17 cellular contexts compared by ENCODE assay signal in the genomic region with DNA sequence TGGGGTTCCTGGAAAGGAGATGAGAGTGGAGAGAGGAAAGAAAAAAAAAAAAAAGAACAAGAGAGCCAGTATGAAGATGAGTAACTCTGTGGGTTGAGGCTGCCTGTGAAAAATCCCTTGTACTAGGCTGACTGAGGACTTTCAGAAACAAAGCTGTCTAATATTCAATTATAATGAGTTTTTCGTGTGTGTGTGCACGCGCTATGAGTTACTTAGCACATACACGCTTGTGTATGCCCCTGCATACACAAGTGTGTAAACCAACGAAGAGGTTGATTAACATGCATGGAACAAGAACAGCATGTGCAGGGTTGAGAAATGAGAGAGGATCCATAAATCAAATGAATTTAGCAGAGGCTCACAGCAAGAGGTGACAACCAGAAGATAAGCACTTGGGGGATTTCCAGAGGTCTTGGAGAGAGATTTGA. TPM values are rescaled to one million over a fixed set of nuclear protein-coding genes. Genes with fewer than 3 reads are reported as not detected.
A peak's percentile ranks its signal among the peaks of the same experiment; 100 is the strongest.
DNase-seq lines count a peak whose midpoint lies in the region; ATAC-seq and TF ChIP-seq lines count a peak whose summit lies in the region.
"Had no signal": no experiment of that assay in that cellular context is flagged by ENCODE, and none has a peak within 500 bp of the region (broad histone marks: within the 10 kb centered on the region; RNA-seq: fewer than 3 reads in every experiment).

No MANE protein-coding gene starts in this region.

- CTCF ChIA-PET in activated CD4-positive, alpha-beta T cell treated with anti-CD3 and anti-CD28 coated beads for 36 hours (lab: Charles Lee) = interaction anchor here (0.7 to 5.5 kb wide), 8 partner anchors 10 to 148 kb away, joined by 3 to 102 read pairs (median 4); no protein-coding TSS in a partner anchor

- no peak for TF ChIP-seq CTCF in OCI-LY3 (IDR thresholded peaks at IDR 0.05; ENCODE audit: low read depth, low read length)

- no peak overlapping the region for H2AFZ ChIP-seq in OCI-LY3 (ENCODE audit: low read depth, low read length)
- H2AFZ ChIP-seq: GM23248, PC-9 had no signal

- H3K4me3 Mint-ChIP-seq in activated CD4-positive, alpha-beta T cell treated with anti-CD3 and anti-CD28 coated beads for 36 hours = no peak overlapping the region
- H3K4me3 Mint-ChIP-seq in activated naive CD8-positive, alpha-beta T cell treated with anti-CD3 and anti-CD28 coated beads, Interleukin-2, amount 50 U/mL, for 24 hours = no peak overlapping the region

- peaks cover 37% of the 10 kb centered on the region for H3K27me3 Mint-ChIP-seq in activated CD4-positive, alpha-beta T cell treated with anti-CD3 and anti-CD28 coated beads for 36 hours
- H3K27me3 Mint-ChIP-seq in activated naive CD8-positive, alpha-beta T cell treated with anti-CD3 and anti-CD28 coated beads, Interleukin-2, amount 50 U/mL, for 24 hours = peaks cover 36% of the 10 kb centered on the region

- H3K9ac ChIP-seq in OCI-LY3 (ENCODE audit: low read length) = no peak overlapping the region
- H3K9ac ChIP-seq: GM23248 had no signal

- peak; percentile 38 for DNase-seq in activated CD4-positive, alpha-beta T cell treated with anti-CD3 and anti-CD28 coated beads for 36 hours
- DNase-seq in activated CD4-positive, alpha-beta T cell treated with anti-CD3 and anti-CD28 coated beads for 48 hours = no peak
- peak; percentile 75 for DNase-seq in A172 (ENCODE audit: low spot score)
- DNase-seq in activated naive CD8-positive, alpha-beta T cell treated with anti-CD3 and anti-CD28 coated beads, Interleukin-2, amount 50 U/mL, for 24 hours = no peak
- DNase-seq: 8988T, GM23248, MM.1S, NCI-H1105, NCI-H1694 treated with DMSO at 0.1 percent for 48 hours, NCI-H446, NCI-H748 treated with DMSO at 0.1 percent for 48 hours, PC-9 had no signal

- H3K9me3 Mint-ChIP-seq in activated CD4-positive, alpha-beta T cell treated with anti-CD3 and anti-CD28 coated beads for 36 hours (ENCODE audit: low read depth) = no peaks in the 10 kb centered on the region
- H3K9me3 Mint-ChIP-seq in activated naive CD8-positive, alpha-beta T cell treated with anti-CD3 and anti-CD28 coated beads, Interleukin-2, amount 50 U/mL, for 24 hours = no peaks in the 10 kb centered on the region

- no peaks in the 10 kb centered on the region for H3K36me3 Mint-ChIP-seq in activated CD4-positive, alpha-beta T cell treated with anti-CD3 and anti-CD28 coated beads for 36 hours (ENCODE audit: low read depth)
- H3K36me3 Mint-ChIP-seq in activated naive CD8-positive, alpha-beta T cell treated with anti-CD3 and anti-CD28 coated beads, Interleukin-2, amount 50 U/mL, for 24 hours (ENCODE audit: low read depth) = no peaks in the 10 kb centered on the region

- no peaks in the 10 kb centered on the region for H3K9me3 ChIP-seq in OCI-LY3 (ENCODE audit: insufficient read depth, low read length)

- H3K79me2 ChIP-seq in OCI-LY3 (ENCODE audit: low read length) = no peaks in the 10 kb centered on the region

- H4K20me1 ChIP-seq in OCI-LY3 (ENCODE audit: insufficient read depth, low read length) = no peaks in the 10 kb centered on the region

- H3K27ac ChIP-seq in OCI-LY3 (ENCODE audit: low read length) = no peak overlapping the region
- H3K27ac ChIP-seq: C4-2B, GM23248, PC-9 had no signal

- H3K4me1 ChIP-seq in OCI-LY3 (ENCODE audit: low read length) = peaks cover 14% of the 10 kb centered on the region

- peak; percentile 68 for ATAC-seq in activated CD4-positive, alpha-beta T cell treated with anti-CD3 and anti-CD28 coated beads for 36 hours
- peak; percentile 35 for ATAC-seq in activated naive CD8-positive, alpha-beta T cell treated with anti-CD3 and anti-CD28 coated beads, Interleukin-2, amount 50 U/mL, for 24 hours
- ATAC-seq in GM21717 (IDR thresholded peaks at IDR 0.05; ENCODE audit: unreplicated experiment) (no peak), HG03097 (IDR thresholded peaks at IDR 0.05; ENCODE audit: low FRiP score, unreplicated experiment) (no peak), GM21515 (IDR thresholded peaks at IDR 0.05; ENCODE audit: unreplicated experiment) (no peak)

- intact Hi-C loops in activated CD4-positive, alpha-beta T cell treated with anti-CD3 and anti-CD28 coated beads for 36 hours (cut with DNase I, micrococcal nuclease) = no loop called here

- H3K36me3 ChIP-seq in OCI-LY3 (replicated peaks; ENCODE audit: low read depth, low read length) = no peaks in the 10 kb centered on the region

- no peak overlapping the region for H3K4me3 ChIP-seq in OCI-LY3 (ENCODE audit: low read length)
- H3K4me3 ChIP-seq: GM23248, PC-9 had no signal

- peaks cover 22% of the 10 kb centered on the region for H3K4me1 Mint-ChIP-seq in activated CD4-positive, alpha-beta T cell treated with anti-CD3 and anti-CD28 coated beads for 36 hours
- H3K4me1 Mint-ChIP-seq in activated naive CD8-positive, alpha-beta T cell treated with anti-CD3 and anti-CD28 coated beads, Interleukin-2, amount 50 U/mL, for 24 hours = peaks cover 32% of the 10 kb centered on the region

- no peaks in the 10 kb centered on the region for H3K27me3 ChIP-seq in OCI-LY3 (ENCODE audit: low read depth, low read length)

- peak overlapping the region; percentile 21 for H3K4me2 ChIP-seq in OCI-LY3 (ENCODE audit: low read length)
- H3K4me2 ChIP-seq: PC-9 had no signal

- POLR2A ChIA-PET in activated CD4-positive, alpha-beta T cell treated with anti-CD3 and anti-CD28 coated beads for 36 hours (lab: Charles Lee) = no interaction called here

- peak overlapping the region; percentile 56 for H3K27ac Mint-ChIP-seq in activated CD4-positive, alpha-beta T cell treated with anti-CD3 and anti-CD28 coated beads for 36 hours
- H3K27ac Mint-ChIP-seq in activated naive CD8-positive, alpha-beta T cell treated with anti-CD3 and anti-CD28 coated beads, Interleukin-2, amount 50 U/mL, for 24 hours = peak overlapping the region; percentile 53

RNA-seq across cellular contexts. Expression of a gene that starts 4.8 kb away (rescaled TPM):
- total RNA-seq in activated CD4-positive, alpha-beta T cell treated with anti-CD3 and anti-CD28 coated beads for 36 hours = not detected
- not detected in 2 replicates for total RNA-seq in A172 (2014; rRNA removed; shearing (Covaris generic))
- total RNA-seq: GM23248, PC-9 had no signal

RNA-seq across cellular contexts. Expression of a gene that starts 6.3 kb away (rescaled TPM):
- under 1 TPM; 0.35 to 0.48 TPM for total RNA-seq in activated CD4-positive, alpha-beta T cell treated with anti-CD3 and anti-CD28 coated beads for 36 hours
- total RNA-seq in A172 (2014; rRNA removed; shearing (Covaris generic)) = not detected in 2 replicates
- total RNA-seq: GM23248 had no signal

RNA-seq across cellular contexts. Expression of a gene that starts 46.4 kb away (rescaled TPM):
- 10 to 100 TPM; 24.0 to 31.0 TPM for total RNA-seq in activated CD4-positive, alpha-beta T cell treated with anti-CD3 and anti-CD28 coated beads for 36 hours
- total RNA-seq in A172 (2014; rRNA removed; shearing (Covaris generic)) = 42.4 and 43.9 TPM in 2 replicates

RNA-seq across cellular contexts. Expression of a gene that starts 47.5 kb away (rescaled TPM):
- not detected for total RNA-seq in activated CD4-positive, alpha-beta T cell treated with anti-CD3 and anti-CD28 coated beads for 36 hours
- total RNA-seq in A172 (2014; rRNA removed; shearing (Covaris generic)) = 0.33 TPM in 1 of 2 replicates, not detected in the other

Comparison
In these comparisons a context has a peak if more than half of its experiments do, and no peak if none do; other contexts are left out.
1. DNase-seq: peak in activated CD4-positive, alpha-beta T cell treated with anti-CD3 and anti-CD28 coated beads for 36 hours (single experiment) and A172 (single experiment); none in activated CD4-positive, alpha-beta T cell treated with anti-CD3 and anti-CD28 coated beads for 48 hours (single experiment) and activated naive CD8-positive, alpha-beta T cell treated with anti-CD3 and anti-CD28 coated beads, Interleukin-2, amount 50 U/mL, for 24 hours (single experiment).
2. ATAC-seq: peak in activated CD4-positive, alpha-beta T cell treated with anti-CD3 and anti-CD28 coated beads for 36 hours (single experiment) and activated naive CD8-positive, alpha-beta T cell treated with anti-CD3 and anti-CD28 coated beads, Interleukin-2, amount 50 U/mL, for 24 hours (single experiment); none in GM21717 (single experiment), HG03097 (single experiment) and GM21515 (single experiment).